8 cellular contexts compared by ENCODE assay signal in genomic region chr13:48234652-48235099, GRCh38. TPM values are rescaled to one million over a fixed set of nuclear protein-coding genes. Genes with fewer than 3 reads are reported as not detected.
A peak's percentile ranks its signal among the peaks of the same experiment; 100 is the strongest.
DNase-seq lines count a peak whose midpoint lies in the region; ATAC-seq and TF ChIP-seq lines count a peak whose summit lies in the region.

No MANE protein-coding gene starts in this region.

- intact Hi-C loops in Caco-2 (cut with micrococcal nuclease; ENCODE audit: unreplicated experiment): loop anchor here (2.0 to 5.0 kb wide), 2 partner anchors 24 to 348 kb away; no protein-coding TSS in a partner anchor
- intact Hi-C loops in PC-9 (cut with micrococcal nuclease; ENCODE audit: unreplicated experiment): loop anchor here (1.0 to 10.0 kb wide), 4 partner anchors 68 to 130 kb away; partner anchors contain the start of gene RB1
- intact Hi-C loops in ovary (cut with DNase I): loop anchor here (5.0 to 10.0 kb wide), 5 partner anchors 68 to 330 kb away; partner anchors contain the start of genes RB1 (in 2 of the 4) and NUDT15 (in 1 of the 4)

- peak overlapping the region; percentile 89 for H3K4me3 Mint-ChIP-seq in Caco-2 (ENCODE audit: unreplicated experiment)

- H3K36me3 Mint-ChIP-seq in Caco-2 (ENCODE audit: insufficient read depth, unreplicated experiment): peaks cover 18% of the 10 kb centered on the region

- peaks cover 44% of the 10 kb centered on the region for H3K79me2 ChIP-seq in PC-9 (ENCODE audit: low read depth)

- TF ChIP-seq POLR2A in ovary (IDR thresholded peaks at IDR 0.05): no peak

- no TSS peak for BruUV-seq in Caco-2 (replicated peaks; lab: Mats Ljungman, UMichigan)
- BruUV-seq in PC-9 (replicated peaks; lab: Mats Ljungman, UMichigan): no TSS peak

- H3K4me2 ChIP-seq in PC-9: peak overlapping the region; percentile 93

- H3K36me3 ChIP-seq in Caco-2 (ENCODE audit: control insufficient read depth, insufficient read depth, low read length) (no peaks in the 10 kb centered on the region; the same call in 1 of the 2 replicates), PC-9 (ENCODE audit: low read depth) (no peaks in the 10 kb centered on the region), ovary (no peaks in the 10 kb centered on the region)

- H3F3A ChIP-seq in PC-9 (ENCODE audit: insufficient read depth, low read depth): no peaks in the 10 kb centered on the region; the same call in 1 of the 2 replicates

- H3K4me1 Mint-ChIP-seq in Caco-2 (ENCODE audit: low read depth, unreplicated experiment): peaks cover 13% of the 10 kb centered on the region

- H3K27ac ChIP-seq in PC-9 (no peak overlapping the region), ovary (peak overlapping the region; percentile 99)

- no peaks in the 10 kb centered on the region for H3K9me3 Mint-ChIP-seq in Caco-2 (ENCODE audit: unreplicated experiment)

- peaks cover 15% of the 10 kb centered on the region; the same call in 1 of the 2 replicates for H3K4me1 ChIP-seq in Caco-2
- H3K4me1 ChIP-seq in PC-9 (replicated peaks; ENCODE audit: insufficient read depth): peaks cover 28% of the 10 kb centered on the region
- peaks cover 7% of the 10 kb centered on the region for H3K4me1 ChIP-seq in ovary (ENCODE audit: insufficient read depth)

- no peaks in the 10 kb centered on the region for H3K9me2 ChIP-seq in PC-9 (ENCODE audit: insufficient read depth)

- H2AFZ ChIP-seq in PC-9: no peak overlapping the region

- H3K27me3 ChIP-seq in Caco-2 (replicated peaks; ENCODE audit: control insufficient read depth, insufficient read depth, low read length): no peaks in the 10 kb centered on the region
- no peaks in the 10 kb centered on the region for H3K27me3 ChIP-seq in PC-9 (ENCODE audit: insufficient read depth, low read depth)
- H3K27me3 ChIP-seq in ovary: no peaks in the 10 kb centered on the region

- no peaks in the 10 kb centered on the region for H3K9me3 ChIP-seq in Caco-2
- H3K9me3 ChIP-seq in PC-9 (ENCODE audit: insufficient read depth, low read depth): no peaks in the 10 kb centered on the region
- no peaks in the 10 kb centered on the region for H3K9me3 ChIP-seq in ovary

- ATAC-seq in HG03439 (IDR thresholded peaks at IDR 0.05; ENCODE audit: unreplicated experiment) (no peak), HG02610 (IDR thresholded peaks at IDR 0.05; ENCODE audit: unreplicated experiment) (no peak)

- CTCF ChIA-PET in Caco-2 (lab: Charles Lee): interaction anchor here (0.6 kb wide), 1 partner anchor 37 kb away, joined by 4 read pairs; no protein-coding TSS in a partner anchor
- CTCF ChIA-PET in PC-9 (lab: Charles Lee): no interaction called here

- POLR2A ChIA-PET in Caco-2 (lab: Charles Lee) (no interaction called here), PC-9 (lab: Charles Lee; ENCODE audit: unreplicated experiment) (interaction anchor here (0.7 kb wide), 1 partner anchor 300 kb away, joined by 4 read pairs; no protein-coding TSS in a partner anchor)

- no peak for TF ChIP-seq CTCF in Caco-2 (IDR thresholded peaks at IDR 0.05; ENCODE audit: insufficient read depth in 1 of 2, low read depth in 1 of 2, low read length in 1 of 2, severe bottlenecking in 1 of 2, unreplicated experiment in 1 of 2)
- no peak for TF ChIP-seq CTCF in PC-9 (conservative IDR thresholded peaks at IDR 0.05)
- TF ChIP-seq CTCF in epithelial cell of esophagus (IDR thresholded peaks at IDR 0.05; ENCODE audit: insufficient read depth, low read depth, low read length, missing control alignments): no peak
- TF ChIP-seq CTCF in ovary (IDR thresholded peaks at IDR 0.05): no peak

- H4K20me1 ChIP-seq in PC-9 (ENCODE audit: insufficient read depth): no peaks in the 10 kb centered on the region

- no peak overlapping the region for H3K27ac Mint-ChIP-seq in Caco-2 (ENCODE audit: unreplicated experiment)

- WGBS in ovary, 3 donors: 0 to 2% (median 2%) methylated on average over 4 of the region's 4 CpGs

- H3K4me3 ChIP-seq in Caco-2 (ENCODE audit: low read depth, low read length): peak overlapping the region; percentile 4
- peak overlapping the region; percentile 15; the same call in 1 of the 2 replicates for H3K4me3 ChIP-seq in PC-9
- H3K4me3 ChIP-seq in epithelial cell of esophagus (ENCODE audit: low read length): peak overlapping the region; percentile 100
- peak overlapping the region; percentile 97 for H3K4me3 ChIP-seq in ovary

- H3K27me3 Mint-ChIP-seq in Caco-2 (ENCODE audit: insufficient read depth, unreplicated experiment): no peaks in the 10 kb centered on the region

- DNase-seq in Caco-2 (no peak), PC-9 (no peak), epithelial cell of esophagus (ENCODE audit: low read depth) (no peak), ovary (no peak), NCI-H524 treated with DMSO at 0.1 percent for 48 hours (lab: John Stamatoyannopoulos, UW) (no peak)
- no peak for DNase-seq in activated CD8-positive, alpha-beta memory T cell treated with anti-CD3 and anti-CD28 coated beads, Interleukin-2, amount 50 U/mL, for 4 hours

- no peak for TF ChIP-seq EP300 in ovary (IDR thresholded peaks at IDR 0.05)

RNA-seq across cellular contexts. Expression of gene ITM2B, which starts 1.7 kb away (rescaled TPM):
- 202 and 224 TPM in 2 replicates for total RNA-seq in Caco-2 (2022)
- 136 and 155 TPM in 2 replicates for total RNA-seq in PC-9 (2021)
- total RNA-seq in ovary: 1,000 to 10,000 TPM in 1 of 7 donors, 100 to 1,000 TPM in 6; 635 to 1,026 (median 824) TPM
- polyA plus RNA-seq in ovary: 1,000 to 10,000 TPM in 1 of 2 donors, 100 to 1,000 TPM in 1; 903 to 1,955 TPM

Comparison
In these comparisons a context has a peak if more than half of its experiments do, and no peak if none do; other contexts are left out.
1. H3K4me3 ChIP-seq: peak in every context shown above with its lines; median percentile 100 in epithelial cell of esophagus; 97 in ovary; 15 in PC-9; 4 in Caco-2.